8 cellular contexts compared by ENCODE assay signal in genomic region chr3:122795674-122795969, GRCh38. TPM values are rescaled to one million over a fixed set of nuclear protein-coding genes. Genes with fewer than 3 reads are reported as not detected.
DNase-seq lines count a peak whose midpoint lies in the region; ATAC-seq and TF ChIP-seq lines count a peak whose summit lies in the region.

No MANE protein-coding gene starts in this region.

- H3K27ac ChIP-seq in GM23248 (peak overlapping the region; percentile 95), WERI-Rb-1 (peak overlapping the region; percentile 89; the same call in 1 of the 2 replicates)

- H3K9me3 ChIP-seq in GM23248 (ENCODE audit: low read depth) = no peaks in the 10 kb centered on the region
- no peaks in the 10 kb centered on the region for H3K9me3 ChIP-seq in WERI-Rb-1 (ENCODE audit: severe bottlenecking)
- no peaks in the 10 kb centered on the region for H3K9me3 ChIP-seq in skeletal muscle satellite cell (replicated peaks; ENCODE audit: low read length)

- no peaks in the 10 kb centered on the region for H3K9me2 ChIP-seq in GM23248 (ENCODE audit: insufficient read depth)

- H3K79me2 ChIP-seq in GM23248 (ENCODE audit: insufficient read depth) = peaks cover 23% of the 10 kb centered on the region

- no peaks in the 10 kb centered on the region for H3K36me3 ChIP-seq in GM23248 (ENCODE audit: low read depth)
- H3K36me3 ChIP-seq in WERI-Rb-1 = peaks cover 5% of the 10 kb centered on the region; the same call in 1 of the 2 replicates
- H3K36me3 ChIP-seq in skeletal muscle satellite cell (ENCODE audit: insufficient read depth, low read length) = no peaks in the 10 kb centered on the region

- H4K20me1 ChIP-seq in GM23248 (ENCODE audit: insufficient read depth) = no peaks in the 10 kb centered on the region; the same call in 1 of the 2 replicates

- WGBS in GM23248 (ENCODE audit: low coverage in 1 of 2, low lambda C conversion rate in 2 of 2, missing lambda C conversion rate in 2 of 2), 2 experiments = 4 to 5% methylated on average over 10 of the region's 10 CpGs

- peaks cover 5% of the 10 kb centered on the region; the same call in 1 of the 2 replicates for H3F3A ChIP-seq in GM23248 (ENCODE audit: insufficient read depth)

- H3K4me3 ChIP-seq in GM23248 (peak overlapping the region; percentile 84), WERI-Rb-1 (ENCODE audit: low read depth, low read length) (peak overlapping the region; percentile 71), skeletal muscle satellite cell (ENCODE audit: low read length) (peak overlapping the region; percentile 81)

- H3K27me3 ChIP-seq in GM23248 (replicated peaks; ENCODE audit: insufficient read depth) (no peaks in the 10 kb centered on the region), WERI-Rb-1 (ENCODE audit: insufficient read depth, low read depth, severe bottlenecking) (no peaks in the 10 kb centered on the region), skeletal muscle satellite cell (ENCODE audit: control insufficient read depth, insufficient read depth, low read length) (no peaks in the 10 kb centered on the region)

- peak overlapping the region; percentile 90 for H3K9ac ChIP-seq in GM23248
- H3K9ac ChIP-seq in skeletal muscle satellite cell (ENCODE audit: low read depth, low read length) = peak overlapping the region; percentile 86

- H3K4me1 ChIP-seq in GM23248 (ENCODE audit: insufficient read depth) (peaks cover 14% of the 10 kb centered on the region), skeletal muscle satellite cell (ENCODE audit: control insufficient read depth, insufficient read depth, low read length) (peaks cover 14% of the 10 kb centered on the region)

- peaks cover 2% of the 10 kb centered on the region for H3K9me3 Mint-ChIP-seq in glutamatergic neuron (ENCODE audit: unreplicated experiment)

- peak; percentile 40 for DNase-seq in GM23248
- DNase-seq in WERI-Rb-1 = no peak
- DNase-seq in glutamatergic neuron = no peak
- no peak for DNase-seq in mucosa of gallbladder (ENCODE audit: low spot score)

- H3K27me3 Mint-ChIP-seq in glutamatergic neuron (ENCODE audit: unreplicated experiment) = peaks cover 2% of the 10 kb centered on the region

- H3K4me3 Mint-ChIP-seq in glutamatergic neuron (ENCODE audit: unreplicated experiment) = peak overlapping the region; percentile 82

- ATAC-seq in HG03571 (IDR thresholded peaks at IDR 0.05; ENCODE audit: unreplicated experiment) = no peak
- ATAC-seq in GM21723 (IDR thresholded peaks at IDR 0.05; ENCODE audit: unreplicated experiment) = no peak
- no peak for ATAC-seq in HG03175 (IDR thresholded peaks at IDR 0.05; ENCODE audit: unreplicated experiment)

- no peak for TF ChIP-seq CTCF in WERI-Rb-1 (IDR thresholded peaks at IDR 0.05; ENCODE audit: low read depth, low read length)
- no peak for TF ChIP-seq CTCF in glutamatergic neuron (IDR thresholded peaks at IDR 0.05; ENCODE audit: partially characterized antibody, unreplicated experiment)

- H3K4me2 ChIP-seq in GM23248 (ENCODE audit: unreplicated experiment) = peak overlapping the region; percentile 86
- peak overlapping the region; percentile 93 for H3K4me2 ChIP-seq in skeletal muscle satellite cell (ENCODE audit: low read length)

- H3K27ac Mint-ChIP-seq in glutamatergic neuron (ENCODE audit: unreplicated experiment) = no peak overlapping the region

- H2AFZ ChIP-seq in GM23248 = peak overlapping the region; percentile 98

- no peaks in the 10 kb centered on the region for H3K36me3 Mint-ChIP-seq in glutamatergic neuron (ENCODE audit: unreplicated experiment)

- in situ Hi-C loops in GM23248 (cut with MboI) = no loop called here

- H3K4me1 Mint-ChIP-seq in glutamatergic neuron (ENCODE audit: low read depth, unreplicated experiment) = peaks cover 7% of the 10 kb centered on the region

RNA-seq across cellular contexts. Expression of gene SLC49A4, which starts 0.8 kb away (rescaled TPM):
- total RNA-seq in GM23248 (2014; rRNA removed; shearing (Covaris generic)) = 18.0 and 24.6 TPM in 2 replicates
- polyA plus RNA-seq in GM23248 (2016; fragmentation: Nextera tagmentation; extraction: Ambion mirVana) = 13.3 and 13.8 TPM in 2 replicates
- 8.6 TPM for total RNA-seq in glutamatergic neuron (ENCODE audit: unreplicated experiment)
- 15.7 and 19.3 TPM in 2 replicates for total RNA-seq in skeletal muscle satellite cell (2012; rRNA removed)
- total RNA-seq in mucosa of gallbladder = 19.9 TPM

RNA-seq across cellular contexts. Expression of gene HSPBAP1, which starts 2.0 kb away (rescaled TPM):
- 2.0 and 4.0 TPM in 2 replicates for total RNA-seq in GM23248 (2014; rRNA removed; shearing (Covaris generic))
- 4.3 and 4.7 TPM in 2 replicates for polyA plus RNA-seq in GM23248 (2016; fragmentation: Nextera tagmentation; extraction: Ambion mirVana)
- total RNA-seq in glutamatergic neuron (ENCODE audit: unreplicated experiment) (18.6 TPM), mucosa of gallbladder (8.2 TPM)
- 4.8 and 5.6 TPM in 2 replicates for total RNA-seq in skeletal muscle satellite cell (2012; rRNA removed)
